Comparison of ENCODE assay signal across 1 cellular context in genomic region chr7:126790763-126791162, GRCh38.
TF ChIP-seq lines count a peak whose summit lies in the region.

No MANE protein-coding gene starts in this region.

TF ChIP-seq in GM23338, 12 proteins besides CTCF, POLR2A, EP300 and RAD21 (continued from another document):
- TF ChIP-seq ZNF462 (CRISPR knock-in tag; IDR thresholded peaks at IDR 0.05) (no peak), ETS1 (IDR thresholded peaks at IDR 0.05) (no peak), POLR2AphosphoS5 (IDR thresholded peaks at IDR 0.05; ENCODE audit: low read depth) (no peak), EZH2 (IDR thresholded peaks at IDR 0.05; ENCODE audit: low read depth, unreplicated experiment) (no peak), EZH2phosphoT487 (IDR thresholded peaks at IDR 0.05; ENCODE audit: unreplicated experiment) (no peak), REST (IDR thresholded peaks at IDR 0.05; ENCODE audit: unreplicated experiment) (no peak), STAT1 (IDR thresholded peaks at IDR 0.05; ENCODE audit: unreplicated experiment) (no peak)
